In the genomic region with DNA sequence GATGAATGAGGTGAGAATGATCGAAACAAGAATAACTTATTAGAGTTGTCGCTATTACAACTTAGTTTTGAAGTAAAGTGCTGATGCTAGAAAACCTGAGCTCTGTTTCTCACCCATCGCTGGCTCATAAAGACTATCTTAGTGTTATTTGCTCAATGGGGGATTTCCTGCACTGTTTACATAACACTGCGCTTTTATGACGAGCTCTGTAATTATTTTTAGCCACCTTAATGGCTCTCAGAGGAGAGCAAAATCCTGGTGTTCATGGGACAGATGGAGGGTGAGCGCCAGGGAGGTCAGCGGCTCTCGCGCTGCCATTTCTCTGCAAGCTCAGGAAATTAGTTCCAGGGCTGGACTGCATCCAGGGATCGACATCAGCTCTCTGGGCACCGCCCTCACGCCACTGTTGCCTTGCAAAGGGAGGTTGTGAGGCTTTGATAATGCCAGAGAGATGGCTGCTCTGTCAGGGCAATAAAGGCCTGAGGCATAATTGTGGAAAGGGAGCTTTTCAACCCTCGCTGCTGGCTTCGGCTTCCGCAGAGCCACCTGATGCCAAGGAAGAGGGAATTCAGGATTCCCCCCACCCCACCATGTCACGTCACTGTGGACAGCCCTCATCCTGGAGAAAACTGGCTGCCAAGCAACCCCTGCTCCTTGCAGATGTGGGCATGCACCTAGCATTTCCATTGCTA, we compare ENCODE assay signal across 11 cellular contexts.
DNase-seq lines count a peak whose midpoint lies in the region; ATAC-seq and TF ChIP-seq lines count a peak whose summit lies in the region.
"Had no signal": no experiment of that assay in that cellular context is flagged by ENCODE, and none has a peak within 500 bp of the region (broad histone marks: within the 10 kb centered on the region; RNA-seq: fewer than 3 reads in every experiment).

No MANE protein-coding gene starts in this region.

- no peaks in the 10 kb centered on the region for H3K27me3 ChIP-seq in Peyer's patch
- H3K27me3 ChIP-seq in liver (ENCODE audit: control insufficient read depth in 4 of 4, insufficient read depth in 4 of 4, low read length in 3 of 4) = no peaks in the 10 kb centered on the region
- H3K27me3 ChIP-seq: gastrocnemius medialis had no signal

- ATAC-seq in HG03378 (IDR thresholded peaks at IDR 0.05; ENCODE audit: unreplicated experiment) = no peak
- ATAC-seq in HG03175 (IDR thresholded peaks at IDR 0.05; ENCODE audit: unreplicated experiment) = no peak
- ATAC-seq: activated CD8-positive, alpha-beta T cell treated with anti-CD3 and anti-CD28 coated beads, Interleukin-2, amount 10 ng/mL, durations not matched to agents 7 days and 5 days; gastrocnemius medialis had no signal

- H3K4me1 ChIP-seq in Peyer's patch (peaks cover 0 to 10% (median 0%) of the 10 kb centered on the region in 4 donors), liver (ENCODE audit: control insufficient read depth in 4 of 4, insufficient read depth in 4 of 4, low read length in 3 of 4) (peaks cover 0 to 5% (median 2%) of the 10 kb centered on the region in 4 donors)

- in situ Hi-C loops in ACHN (cut with HindIII; ENCODE audit: low pct_ligation_motif_present, low pct_unique_long_range_greater_than_20kb, low sequenced_read_pairs) = no loop called here

- no peak for TF ChIP-seq POLR2A in Peyer's patch (IDR thresholded peaks at IDR 0.05)

- H3K9ac ChIP-seq in liver (ENCODE audit: low read depth in 1 of 2, low read length in 2 of 2) = no peak overlapping the region

- H3K36me3 ChIP-seq in Peyer's patch (no peaks in the 10 kb centered on the region), liver (ENCODE audit: control insufficient read depth in 4 of 4, insufficient read depth in 3 of 4, low read depth in 1 of 4, low read length in 3 of 4) (no peaks in the 10 kb centered on the region)
- H3K36me3 ChIP-seq: gastrocnemius medialis had no signal

- peak; percentile 3 for DNase-seq in ACHN
- peak; percentile 63 for DNase-seq in H4 (ENCODE audit: low spot score)
- DNase-seq in Peyer's patch = peak in 2 of 3 donors; percentile 80 to 81
- DNase-seq in NCI-H446 (lab: John Stamatoyannopoulos, UW) = no peak
- no peak for DNase-seq in coronary artery (ENCODE audit: low spot score)
- DNase-seq: activated CD8-positive, alpha-beta T cell treated with anti-CD3 and anti-CD28 coated beads, Interleukin-2, amount 10 ng/mL, durations not matched to agents 7 days and 5 days; aorta had no signal

- H3K27ac ChIP-seq in Peyer's patch (peak overlapping the region in 1 of 4 donors; percentile 46), liver (ENCODE audit: low read depth in 1 of 2, low read length in 2 of 2) (peak overlapping the region in 1 of 2 donors; percentile 19), coronary artery (no peak overlapping the region)
- H3K27ac ChIP-seq: gastrocnemius medialis had no signal

- H3K9me3 ChIP-seq in Peyer's patch (no peaks in the 10 kb centered on the region), liver (ENCODE audit: control insufficient read depth in 4 of 4, low read length in 3 of 4) (no peaks in the 10 kb centered on the region)
- H3K9me3 ChIP-seq: gastrocnemius medialis had no signal

- H3K4me3 ChIP-seq in Peyer's patch (peak overlapping the region in 1 of 4 donors; percentile 6), liver (ENCODE audit: low read depth in 1 of 3, low read length in 3 of 3) (no peak overlapping the region), coronary artery (no peak overlapping the region)
- H3K4me3 ChIP-seq: gastrocnemius medialis had no signal

- 31% methylated on average over 16 of the region's 16 CpGs for WGBS in liver

- TF ChIP-seq RAD21 in liver (IDR thresholded peaks at IDR 0.05) = peak; percentile 37 to 60

- no peak for TF ChIP-seq CTCF in Peyer's patch (IDR thresholded peaks at IDR 0.05)
- TF ChIP-seq CTCF in liver (IDR thresholded peaks at IDR 0.05; ENCODE audit: low read depth, low read length, missing input control) = no peak
- TF ChIP-seq CTCF in coronary artery (IDR thresholded peaks at IDR 0.05) = no peak

TF ChIP-seq in liver, 16 proteins besides CTCF, POLR2A, EP300 and RAD21:
- TF ChIP-seq FOXA2 (IDR thresholded peaks at IDR 0.05) (no peak), RXRA (IDR thresholded peaks at IDR 0.05) (peak in 1 of 2 donors; percentile 66), HNF4A (conservative IDR thresholded peaks at IDR 0.05) (peak in 1 of 2 donors; percentile 8), YY1 (IDR thresholded peaks at IDR 0.05) (peak; percentile 83)
TF ChIP-seq in liver: peak in this region for 3.

Comparison
In these comparisons a context has a peak if more than half of its experiments do, and no peak if none do; other contexts are left out.
1. DNase-seq: peak in ACHN (single experiment), H4 (single experiment) and Peyer's patch (2 of 3); none in NCI-H446 (0 of 2) and coronary artery (single experiment).